In genomic region chr7:147394329-147394728, GRCh38 we compare ENCODE assay signal across 40 cellular contexts.
"Had no signal": no experiment of that assay in that cellular context is flagged by ENCODE, and none has a peak within 500 bp of the region (broad histone marks: within the 10 kb centered on the region; RNA-seq: fewer than 3 reads in every experiment).

No MANE protein-coding gene starts in this region.

- H3K4me1 ChIP-seq: adrenal gland, ascending aorta, breast epithelium had no signal

- H3K9me3 ChIP-seq: adrenal gland, ascending aorta, body of pancreas, breast epithelium had no signal

- H3K27me3 Mint-ChIP-seq: activated naive CD4-positive, alpha-beta T cell treated with anti-CD3 and anti-CD28 coated beads, Interleukin-2, amount 10 ng/mL, durations not matched to agents 7 days and 5 days; activated naive CD4-positive, alpha-beta T cell treated with anti-CD3 and anti-CD28 coated beads, Interleukin-2, amount 50 U/mL, for 24 hours; activated naive CD8-positive, alpha-beta T cell; activated naive CD8-positive, alpha-beta T cell treated with anti-CD3 and anti-CD28 coated beads for 36 hours; activated naive CD8-positive, alpha-beta T cell treated with anti-CD3 and anti-CD28 coated beads, Interleukin-2, amount 10 ng/mL, durations not matched to agents 7 days and 5 days; activated naive CD8-positive, alpha-beta T cell treated with anti-CD3 and anti-CD28 coated beads, Interleukin-2, amount 50 U/mL, for 24 hours; activated T-cell treated with anti-CD3 and anti-CD28 coated beads, Interleukin-2, amount 50 U/mL, for 24 hours; activated T-helper 17 cell treated with anti-CD3 and anti-CD28 coated beads, Interleukin-2, amount 50 U/mL, for 72 hours; central memory CD8-positive, alpha-beta T cell had no signal

- H3K4me3 ChIP-seq: adrenal gland, ascending aorta, body of pancreas, breast epithelium, cardiac muscle cell had no signal

- H3K27ac Mint-ChIP-seq: activated naive CD4-positive, alpha-beta T cell treated with anti-CD3 and anti-CD28 coated beads for 36 hours; activated naive CD4-positive, alpha-beta T cell treated with anti-CD3 and anti-CD28 coated beads, Interleukin-2, amount 10 ng/mL, durations not matched to agents 7 days and 5 days; activated naive CD4-positive, alpha-beta T cell treated with anti-CD3 and anti-CD28 coated beads, Interleukin-2, amount 50 U/mL, for 24 hours; activated naive CD4-positive, alpha-beta T cell treated with anti-CD3 and anti-CD28 coated beads, Interleukin-2, amount 50 U/mL, for 72 hours; activated naive CD8-positive, alpha-beta T cell; activated naive CD8-positive, alpha-beta T cell treated with anti-CD3 and anti-CD28 coated beads for 36 hours; activated naive CD8-positive, alpha-beta T cell treated with anti-CD3 and anti-CD28 coated beads, Interleukin-2, amount 10 ng/mL, durations not matched to agents 7 days and 5 days; activated naive CD8-positive, alpha-beta T cell treated with anti-CD3 and anti-CD28 coated beads, Interleukin-2, amount 50 U/mL, for 24 hours; activated T-cell treated with anti-CD3 and anti-CD28 coated beads, Interleukin-2, amount 50 U/mL, for 24 hours; activated T-cell treated with anti-CD3 and anti-CD28 coated beads, Interleukin-2, amount 50 U/mL, for 72 hours; activated T-helper 1 cell treated with anti-CD3 and anti-CD28 coated beads, Interleukin-12 subunit alpha, Interleukin-12 subunit beta, Interleukin-2, Interleukin-4 antibody, amounts not matched to agents 30 ng/mL and 10 ng/mL and 1 ng/mL, durations not matched to agents 14 hours and 24 hours and 36 hours; activated T-helper 17 cell treated with anti-CD3 and anti-CD28 coated beads, Interleukin-2, amount 50 U/mL, for 72 hours; activated T-helper 2 cell treated with anti-CD3 and anti-CD28 coated beads, Interferon-gamma antibody, Interleukin-2, Interleukin-4, amounts not matched to agents 10 μg/mL and 5 μg/mL and 100 μg/mL, durations not matched to agents 14 hours and 24 hours and 36 hours; brain had no signal

- H3K27me3 ChIP-seq: adrenal gland, ascending aorta, body of pancreas, brain microvascular endothelial cell, breast epithelium, cardiac muscle cell had no signal

- ATAC-seq: activated naive CD4-positive, alpha-beta T cell treated with anti-CD3 and anti-CD28 coated beads, Interleukin-2, amount 50 U/mL, for 72 hours; activated naive CD8-positive, alpha-beta T cell treated with anti-CD3 and anti-CD28 coated beads, Interleukin-2, amount 50 U/mL, for 24 hours; activated T-cell treated with anti-CD3 and anti-CD28 coated beads, Interleukin-2, amount 50 U/mL, for 4 hours; activated T-cell treated with anti-CD3 and anti-CD28 coated beads, Interleukin-2, amount 50 U/mL, for 72 hours; activated T-helper 17 cell treated with anti-CD3 and anti-CD28 coated beads, Interleukin-2, amount 50 U/mL, for 72 hours; body of pancreas had no signal

- H3K4me3 Mint-ChIP-seq: activated naive CD4-positive, alpha-beta T cell treated with anti-CD3 and anti-CD28 coated beads for 36 hours; activated naive CD4-positive, alpha-beta T cell treated with anti-CD3 and anti-CD28 coated beads, Interleukin-2, amount 10 ng/mL, durations not matched to agents 7 days and 5 days; activated naive CD4-positive, alpha-beta T cell treated with anti-CD3 and anti-CD28 coated beads, Interleukin-2, amount 50 U/mL, for 24 hours; activated naive CD8-positive, alpha-beta T cell; activated naive CD8-positive, alpha-beta T cell treated with anti-CD3 and anti-CD28 coated beads for 36 hours; activated naive CD8-positive, alpha-beta T cell treated with anti-CD3 and anti-CD28 coated beads, Interleukin-2, amount 10 ng/mL, durations not matched to agents 7 days and 5 days; activated naive CD8-positive, alpha-beta T cell treated with anti-CD3 and anti-CD28 coated beads, Interleukin-2, amount 50 U/mL, for 24 hours; activated T-cell treated with anti-CD3 and anti-CD28 coated beads, Interleukin-2, amount 50 U/mL, for 24 hours; activated T-cell treated with anti-CD3 and anti-CD28 coated beads, Interleukin-2, amount 50 U/mL, for 4 hours; activated T-cell treated with anti-CD3 and anti-CD28 coated beads, Interleukin-2, amount 50 U/mL, for 72 hours; activated T-helper 1 cell treated with anti-CD3 and anti-CD28 coated beads, Interleukin-12 subunit alpha, Interleukin-12 subunit beta, Interleukin-2, Interleukin-4 antibody, amounts not matched to agents 30 ng/mL and 10 ng/mL and 1 ng/mL, durations not matched to agents 14 hours and 24 hours and 36 hours; activated T-helper 17 cell treated with anti-CD3 and anti-CD28 coated beads, Interleukin-2, amount 50 U/mL, for 72 hours; brain; central memory CD8-positive, alpha-beta T cell had no signal

- H3K36me3 Mint-ChIP-seq: activated naive CD4-positive, alpha-beta T cell treated with anti-CD3 and anti-CD28 coated beads, Interleukin-2, amount 10 ng/mL, durations not matched to agents 7 days and 5 days; activated naive CD4-positive, alpha-beta T cell treated with anti-CD3 and anti-CD28 coated beads, Interleukin-2, amount 50 U/mL, for 24 hours; activated naive CD8-positive, alpha-beta T cell; activated naive CD8-positive, alpha-beta T cell treated with anti-CD3 and anti-CD28 coated beads for 36 hours; activated naive CD8-positive, alpha-beta T cell treated with anti-CD3 and anti-CD28 coated beads, Interleukin-2, amount 10 ng/mL, durations not matched to agents 7 days and 5 days; brain had no signal

- H3K4me1 Mint-ChIP-seq: activated naive CD4-positive, alpha-beta T cell treated with anti-CD3 and anti-CD28 coated beads, Interleukin-2, amount 10 ng/mL, durations not matched to agents 7 days and 5 days; activated naive CD4-positive, alpha-beta T cell treated with anti-CD3 and anti-CD28 coated beads, Interleukin-2, amount 50 U/mL, for 24 hours; activated naive CD8-positive, alpha-beta T cell treated with anti-CD3 and anti-CD28 coated beads for 36 hours; activated naive CD8-positive, alpha-beta T cell treated with anti-CD3 and anti-CD28 coated beads, Interleukin-2, amount 10 ng/mL, durations not matched to agents 7 days and 5 days; activated naive CD8-positive, alpha-beta T cell treated with anti-CD3 and anti-CD28 coated beads, Interleukin-2, amount 50 U/mL, for 24 hours; activated T-helper 17 cell treated with anti-CD3 and anti-CD28 coated beads, Interleukin-2, amount 50 U/mL, for 72 hours; brain; central memory CD8-positive, alpha-beta T cell had no signal

- H3K27ac ChIP-seq: adrenal gland, ascending aorta, body of pancreas, brain microvascular endothelial cell, breast epithelium, cardiac muscle cell had no signal

- H3K36me3 ChIP-seq: adrenal gland, ascending aorta, brain microvascular endothelial cell, breast epithelium, cardiac muscle cell had no signal

- FAIRE-seq: astrocyte, bronchial epithelial cell had no signal

- DNase-seq: activated effector memory CD4-positive, alpha-beta T cell treated with anti-CD3 and anti-CD28 coated beads, Interleukin-2, amount 50 U/mL, for 16 hours; activated effector memory CD4-positive, alpha-beta T cell treated with Interleukin-2 at 50 U/mL for 16 hours; activated gamma-delta T cell; activated gamma-delta T cell treated with Interleukin-2 at 50 U/mL for 16 hours; activated naive CD4-positive, alpha-beta T cell; activated naive CD4-positive, alpha-beta T cell treated with anti-CD3 and anti-CD28 coated beads for 36 hours; activated naive CD4-positive, alpha-beta T cell treated with anti-CD3 and anti-CD28 coated beads, Interleukin-2, amount 10 ng/mL, durations not matched to agents 7 days and 5 days; activated naive CD4-positive, alpha-beta T cell treated with anti-CD3 and anti-CD28 coated beads, Interleukin-2, amount 50 U/mL, for 16 hours; activated naive CD4-positive, alpha-beta T cell treated with Interleukin-2 at 50 U/mL for 16 hours; activated naive CD8-positive, alpha-beta T cell treated with anti-CD3 and anti-CD28 coated beads for 36 hours; activated naive CD8-positive, alpha-beta T cell treated with anti-CD3 and anti-CD28 coated beads, Interleukin-2, amount 10 ng/mL, durations not matched to agents 7 days and 5 days; activated naive CD8-positive, alpha-beta T cell treated with anti-CD3 and anti-CD28 coated beads, Interleukin-2, amount 50 U/mL, for 24 hours; activated T-cell treated with anti-CD3 and anti-CD28 coated beads, Interleukin-2, amount 50 U/mL, for 1 hour; activated T-cell treated with anti-CD3 and anti-CD28 coated beads, Interleukin-2, amount 50 U/mL, for 24 hours; activated T-cell treated with anti-CD3 and anti-CD28 coated beads, Interleukin-2, amount 50 U/mL, for 4 hours; activated T-cell treated with anti-CD3 and anti-CD28 coated beads, Interleukin-2, amount 50 U/mL, for 48 hours; activated T-cell treated with anti-CD3 and anti-CD28 coated beads, Interleukin-2, amount 50 U/mL, for 72 hours; adrenal gland; amniotic stem cell; amygdala; anterior cingulate cortex; aorta; body of pancreas; brain microvascular endothelial cell; caudate nucleus; central memory CD4-positive, alpha-beta T cell; cerebellar nuclear complex had no signal
